ENCODE assay signal across 10 cellular contexts in the genomic region with DNA sequence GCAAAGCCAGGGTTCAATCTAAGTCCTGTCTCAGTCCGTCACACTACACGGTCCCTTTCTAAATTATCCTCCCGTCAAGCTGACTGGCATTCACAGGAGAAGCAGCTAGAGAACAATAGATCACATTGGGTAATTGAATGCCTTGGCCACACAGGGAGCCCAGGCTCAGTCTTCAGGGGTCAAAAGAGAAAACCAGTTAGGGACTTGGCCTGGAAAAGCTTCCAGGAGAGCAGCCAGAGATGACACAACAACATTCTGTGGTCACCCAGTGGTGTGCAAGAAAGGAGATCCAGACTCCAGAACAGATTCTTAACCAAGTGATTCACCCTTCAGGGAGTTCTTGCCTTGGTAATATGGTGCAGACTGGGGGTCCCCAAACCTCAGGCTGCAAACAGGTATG. TPM values are rescaled to one million over a fixed set of nuclear protein-coding genes. Genes with fewer than 3 reads are reported as not detected.
DNase-seq lines count a peak whose midpoint lies in the region; ATAC-seq and TF ChIP-seq lines count a peak whose summit lies in the region.
"Had no signal": no experiment of that assay in that cellular context is flagged by ENCODE, and none has a peak within 500 bp of the region (broad histone marks: within the 10 kb centered on the region; RNA-seq: fewer than 3 reads in every experiment).

No MANE protein-coding gene starts in this region.

- no peak overlapping the region for H3K9ac ChIP-seq in colonic mucosa (ENCODE audit: low read depth in 2 of 2, low read length in 2 of 2)

- intact Hi-C loops in colonic mucosa (cut with DNase I): no loop called here

- DNase-seq in AG08396 (ENCODE audit: low spot score) (peak; percentile 85), MG63 (peak; percentile 96), dedifferentiated amniotic fluid mesenchymal stem cell (ENCODE audit: extremely low spot score) (peak; percentile 67), kidney tubule cell (ENCODE audit: low spot score) (peak; percentile 99), colonic mucosa (no peak), COLO829 (ENCODE audit: low spot score) (no peak)
- DNase-seq in activated effector memory CD4-positive, alpha-beta T cell treated with anti-CD3 and anti-CD28 coated beads, Interleukin-2, amount 50 U/mL, for 16 hours: no peak
- DNase-seq: activated T-cell treated with anti-CD3 and anti-CD28 coated beads, Interleukin-2, amount 50 U/mL, for 4 hours; T-helper 1 cell had no signal

- H3K36me3 ChIP-seq in MG63: peaks cover 5% of the 10 kb centered on the region
- no peaks in the 10 kb centered on the region for H3K36me3 ChIP-seq in colonic mucosa

- no peak overlapping the region for H3K4me3 ChIP-seq in MG63
- H3K4me3 ChIP-seq in colonic mucosa: no peak overlapping the region

- no peak for TF ChIP-seq CTCF in colonic mucosa (IDR thresholded peaks at IDR 0.05)

- no peaks in the 10 kb centered on the region for H3K4me1 ChIP-seq in colonic mucosa

- no peak for ATAC-seq in HG02678 (IDR thresholded peaks at IDR 0.05; ENCODE audit: unreplicated experiment)
- ATAC-seq: activated T-cell treated with anti-CD3 and anti-CD28 coated beads, Interleukin-2, amount 50 U/mL, for 4 hours had no signal

- no peak overlapping the region for H3K27ac ChIP-seq in colonic mucosa

- no peaks in the 10 kb centered on the region for H3K27me3 ChIP-seq in MG63
- H3K27me3 ChIP-seq in colonic mucosa: no peaks in the 10 kb centered on the region

- H3K9me3 ChIP-seq in MG63 (0 out of 2 replicates have a peak, but pooled peaks cover 2% of the 10 kb centered on the region), colonic mucosa (no peaks in the 10 kb centered on the region)

RNA-seq across cellular contexts. Expression of gene ARHGAP31, which starts 15.9 kb away (rescaled TPM):
- total RNA-seq in MG63 (2014; rRNA removed; shearing (Covaris generic); ENCODE audit: low replicate concordance): 4.2 and 5.0 TPM in 2 replicates
- 1 to 10 TPM; 6.5 to 8.9 TPM for total RNA-seq in colonic mucosa

Comparison
In these comparisons a context has a peak if more than half of its experiments do, and no peak if none do; other contexts are left out.
1. DNase-seq: peak in AG08396 (single experiment), MG63 (single experiment), dedifferentiated amniotic fluid mesenchymal stem cell (single experiment) and kidney tubule cell (single experiment); none in activated effector memory CD4-positive, alpha-beta T cell treated with anti-CD3 and anti-CD28 coated beads, Interleukin-2, amount 50 U/mL, for 16 hours (single experiment), colonic mucosa (single experiment) and COLO829 (single experiment).